Comparison of ENCODE assay signal across 17 cellular contexts in genomic region chr11:33842236-33842915, GRCh38. TPM values are rescaled to one million over a fixed set of nuclear protein-coding genes. Genes with fewer than 3 reads are reported as not detected.
"Had no signal": no experiment of that assay in that cellular context is flagged by ENCODE, and none has a peak within 500 bp of the region (broad histone marks: within the 10 kb centered on the region; RNA-seq: fewer than 3 reads in every experiment).

No MANE protein-coding gene starts in this region.

- DNase-seq: activated CD4-positive, alpha-beta memory T cell treated with anti-CD3 and anti-CD28 coated beads, Interleukin-2, amount 10 ng/mL, durations not matched to agents 7 days and 5 days; activated CD4-positive, alpha-beta T cell treated with anti-CD3 and anti-CD28 coated beads for 36 hours; activated effector memory CD4-positive, alpha-beta T cell treated with Interleukin-2 at 50 U/mL for 16 hours; activated naive CD4-positive, alpha-beta T cell treated with anti-CD3 and anti-CD28 coated beads, Interleukin-2, amount 50 U/mL, for 16 hours; activated T-cell treated with anti-CD3 and anti-CD28 coated beads, Interleukin-2, amount 50 U/mL, for 24 hours; heart right ventricle; left cardiac atrium; ovary; right lobe of liver; upper lobe of right lung had no signal

- H3K27ac ChIP-seq: heart right ventricle, neural progenitor cell, ovary, right lobe of liver, suprapubic skin, upper lobe of right lung had no signal

- H3K4me2 ChIP-seq: neural progenitor cell had no signal

- H3K9ac ChIP-seq: neural progenitor cell had no signal

- H3K4me1 ChIP-seq: heart right ventricle, neural progenitor cell, right lobe of liver, suprapubic skin, upper lobe of right lung had no signal

- H3K9me3 ChIP-seq: heart right ventricle, ovary, right lobe of liver, suprapubic skin, upper lobe of right lung had no signal

- H2AFZ ChIP-seq: neural progenitor cell had no signal

- H3K36me3 ChIP-seq: heart right ventricle, neural progenitor cell, ovary, right lobe of liver, suprapubic skin, upper lobe of right lung had no signal

- FAIRE-seq: astrocyte, bronchial epithelial cell, frontal cortex had no signal

- H3K27me3 ChIP-seq: ovary, right lobe of liver, upper lobe of right lung had no signal

- H3K4me3 ChIP-seq: heart right ventricle, lung, neural progenitor cell, ovary, right lobe of liver, suprapubic skin, upper lobe of right lung had no signal

RNA-seq across cellular contexts. Expression of gene LMO2, which starts 49.5 kb away (rescaled TPM):
- total RNA-seq: activated CD4-positive, alpha-beta memory T cell treated with anti-CD3 and anti-CD28 coated beads, Interleukin-2, amount 10 ng/mL, durations not matched to agents 7 days and 5 days; activated CD4-positive, alpha-beta T cell treated with anti-CD3 and anti-CD28 coated beads for 36 hours; chondrocyte had no signal
